In the genomic region with DNA sequence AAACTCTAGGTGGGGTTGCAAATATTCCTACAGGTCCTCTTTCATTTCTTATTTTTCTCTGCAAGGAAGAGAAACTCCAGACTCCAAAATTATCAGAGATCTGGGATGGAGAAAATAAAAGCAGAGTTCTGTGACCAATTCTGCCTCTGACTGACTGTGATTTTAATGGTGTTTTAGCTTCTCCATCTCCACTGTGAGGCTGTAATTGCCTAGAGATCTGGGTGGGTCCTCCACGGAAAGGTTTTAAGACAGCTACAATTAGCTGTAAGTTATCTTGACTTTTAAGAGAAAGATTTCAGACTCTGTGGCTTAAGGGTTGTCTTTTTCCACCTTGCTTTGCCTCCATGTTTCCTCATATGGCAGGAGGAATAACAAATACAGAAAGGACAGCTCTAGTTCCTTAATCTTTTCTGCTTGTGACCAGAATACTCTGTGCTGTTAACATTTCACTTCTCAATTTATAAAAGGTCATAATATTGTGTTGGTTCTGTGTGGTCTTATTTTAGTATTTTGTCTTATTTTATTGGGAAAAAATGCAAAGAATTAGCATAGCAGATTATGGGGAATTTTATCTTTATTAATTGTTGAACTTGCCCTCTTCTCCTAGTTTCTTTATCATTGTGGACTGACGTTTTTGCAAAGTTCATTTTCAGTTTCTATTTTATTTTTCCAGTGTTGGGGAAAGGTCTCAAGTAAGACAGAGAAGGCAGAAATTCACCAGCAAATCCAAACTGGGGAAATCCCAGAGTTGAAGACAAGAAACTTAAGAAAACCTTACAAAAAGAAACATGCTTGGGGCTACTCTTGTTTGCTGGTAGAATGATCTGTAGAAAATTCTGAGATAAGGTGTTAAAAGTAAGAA, we compare ENCODE assay signal across 16 cellular contexts.
DNase-seq lines count a peak whose midpoint lies in the region; ATAC-seq and TF ChIP-seq lines count a peak whose summit lies in the region.
"Had no signal": no experiment of that assay in that cellular context is flagged by ENCODE, and none has a peak within 500 bp of the region (broad histone marks: within the 10 kb centered on the region; RNA-seq: fewer than 3 reads in every experiment).

No MANE protein-coding gene starts in this region.

- peak overlapping the region; percentile 7 for H3K4me3 Mint-ChIP-seq in T-helper 2 cell treated with Interferon-gamma antibody and Interleukin-4, amounts not matched to agents 5 μg/mL and 100 μg/mL, for 36 hours
- H3K4me3 Mint-ChIP-seq: neural crest cell had no signal

- no peaks in the 10 kb centered on the region for H3K36me3 Mint-ChIP-seq in T-helper 2 cell treated with Interferon-gamma antibody and Interleukin-4, amounts not matched to agents 5 μg/mL and 100 μg/mL, for 36 hours (ENCODE audit: low read depth)

- H3K4me1 Mint-ChIP-seq in T-helper 2 cell treated with Interferon-gamma antibody and Interleukin-4, amounts not matched to agents 5 μg/mL and 100 μg/mL, for 36 hours (ENCODE audit: low read depth): peaks cover 8% of the 10 kb centered on the region
- H3K4me1 Mint-ChIP-seq: neural crest cell had no signal

- no peak for DNase-seq in T-helper 2 cell treated with Interferon-gamma antibody and Interleukin-4, amounts not matched to agents 5 μg/mL and 100 μg/mL, for 36 hours (ENCODE audit: low spot score)
- DNase-seq in T-helper 2 cell: no peak
- DNase-seq in coronary artery (ENCODE audit: low spot score): no peak
- no peak for DNase-seq in sciatic nerve (ENCODE audit: low spot score)
- DNase-seq in GM03348 (ENCODE audit: low spot score): no peak
- no peak for DNase-seq in putamen (ENCODE audit: low spot score)
- DNase-seq in SIG-M5 treated with dmso at 0.1 percent for 504 hours (lab: John Stamatoyannopoulos, UW; ENCODE audit: unreplicated experiment): no peak
- DNase-seq: 8988T; activated effector memory CD4-positive, alpha-beta T cell treated with Interleukin-2 at 50 U/mL for 16 hours; central memory CD4-positive, alpha-beta T cell; NCI-H2227 treated with DMSO at 0.1 percent for 48 hours; stimulated activated naive CD4-positive, alpha-beta T cell treated with Interleukin-2 at 50 U/mL for 16 hours had no signal

- TF ChIP-seq CTCF in coronary artery (IDR thresholded peaks at IDR 0.05): no peak

- H3K27ac ChIP-seq in coronary artery: no peak overlapping the region
- H3K27ac ChIP-seq: RWPE1, VCaP had no signal

- no peaks in the 10 kb centered on the region for H3K27me3 Mint-ChIP-seq in T-helper 2 cell treated with Interferon-gamma antibody and Interleukin-4, amounts not matched to agents 5 μg/mL and 100 μg/mL, for 36 hours (ENCODE audit: low read depth)

- intact Hi-C loops in sciatic nerve (cut with DNase I): no loop called here

- H3K9me3 Mint-ChIP-seq in T-helper 2 cell treated with Interferon-gamma antibody and Interleukin-4, amounts not matched to agents 5 μg/mL and 100 μg/mL, for 36 hours: peaks cover 4% of the 10 kb centered on the region

- no peak overlapping the region for H3K27ac Mint-ChIP-seq in T-helper 2 cell treated with Interferon-gamma antibody and Interleukin-4, amounts not matched to agents 5 μg/mL and 100 μg/mL, for 36 hours

- H3K4me3 ChIP-seq in coronary artery: peak overlapping the region; percentile 7

- ATAC-seq in HG03039 (IDR thresholded peaks at IDR 0.05; ENCODE audit: unreplicated experiment): peak; percentile 53
- peak; percentile 49 for ATAC-seq in sciatic nerve
